ENCODE assay signal across 8 cellular contexts in genomic region chr1:46202975-46203737, GRCh38. TPM values are rescaled to one million over a fixed set of nuclear protein-coding genes. Genes with fewer than 3 reads are reported as not detected.
DNase-seq lines count a peak whose midpoint lies in the region; ATAC-seq and TF ChIP-seq lines count a peak whose summit lies in the region.

Gene LURAP1 (plus strand): TSS chr1:46203334. CDS start chr1:46203427, 93 bp downstream.

- H3K27me3 ChIP-seq in breast epithelium (no peaks in the 10 kb centered on the region), iPS-18a (ENCODE audit: control insufficient read depth, insufficient read depth, low read length) (no peaks in the 10 kb centered on the region)

- H3K4me3 ChIP-seq in SK-N-MC (peak within 1 kb of the TSS; percentile 70), breast epithelium (peak within 1 kb of the TSS; percentile 74 to 95 (median 78)), iPS-18a (ENCODE audit: low read length) (peak within 1 kb of the TSS; percentile 84)

- intact Hi-C loops in breast epithelium (cut with DNase I; ENCODE audit: low total_unique reads), result loop anchor here (5.0 kb wide), 1 partner anchor 511 kb away; no protein-coding TSS in a partner anchor

- no peak within 1 kb of the TSS for H3K9ac ChIP-seq in SK-N-MC (ENCODE audit: insufficient read length)
- H3K9ac ChIP-seq in iPS-18a (ENCODE audit: low read length), result peak within 1 kb of the TSS; percentile 58

- DNase-seq in NCI-H526 (lab: John Stamatoyannopoulos, UW) (peak; percentile 33 to 73), NCI-H526 treated with DMSO at 0.1 percent for 48 hours (lab: John Stamatoyannopoulos, UW) (no peak), SK-N-MC (ENCODE audit: low read depth, low spot score) (no peak), breast epithelium (ENCODE audit: low spot score in 2 of 2) (no peak), retina (peak; percentile 86), SW 1271 (lab: John Stamatoyannopoulos, UW) (no peak)

- ATAC-seq in HG03457 (IDR thresholded peaks at IDR 0.05; ENCODE audit: unreplicated experiment), result no peak

- no peak for TF ChIP-seq POLR2A in breast epithelium (IDR thresholded peaks at IDR 0.05)

- no peaks in the 10 kb centered on the region for H3K9me3 ChIP-seq in SK-N-MC (ENCODE audit: low read depth, low read length)
- no peaks in the 10 kb centered on the region for H3K9me3 ChIP-seq in breast epithelium
- no peaks in the 10 kb centered on the region for H3K9me3 ChIP-seq in iPS-18a (ENCODE audit: control insufficient read depth, low read depth, low read length)

- H3K36me3 ChIP-seq in SK-N-MC (ENCODE audit: insufficient read depth, low read length) (no peaks in the 10 kb centered on the region), breast epithelium (no peaks in the 10 kb centered on the region), iPS-18a (ENCODE audit: control insufficient read depth, low read depth, low read length) (no peaks in the 10 kb centered on the region)

- no peak for TF ChIP-seq CTCF in breast epithelium (IDR thresholded peaks at IDR 0.05)

- no peak within 1 kb of the TSS for H3K27ac ChIP-seq in SK-N-MC
- H3K27ac ChIP-seq in breast epithelium, result peak within 1 kb of the TSS; percentile 81 to 87
- H3K27ac ChIP-seq in iPS-18a (ENCODE audit: low read length), result no peak within 1 kb of the TSS

- H3K4me1 ChIP-seq in breast epithelium (peaks cover 0 to 5% of the 10 kb centered on the region in 2 donors), iPS-18a (ENCODE audit: control insufficient read depth, low read depth, low read length) (peaks cover 3% of the 10 kb centered on the region)

RNA-seq across cellular contexts. Expression of gene LURAP1, which starts in this region (rescaled TPM):
- 1 to 10 TPM; 2.7 to 5.9 (median 4.2) TPM for total RNA-seq in breast epithelium

Comparison
In these comparisons a context has a peak if more than half of its experiments do, and no peak if none do; other contexts are left out.
1. DNase-seq: peak in NCI-H526 (2 of 2) and retina (single experiment); none in NCI-H526 treated with DMSO at 0.1 percent for 48 hours (single experiment), SK-N-MC (single experiment), breast epithelium (0 of 2) and SW 1271 (0 of 2).
2. H3K27ac ChIP-seq: peak in breast epithelium (2 of 2); none in SK-N-MC (single experiment) and iPS-18a (single experiment).
3. Peak in every context shown above with its lines, with median percentiles within 50 percentile points of each other: H3K4me3 ChIP-seq.